ENCODE assay signal across 2 cellular contexts in the genomic region with DNA sequence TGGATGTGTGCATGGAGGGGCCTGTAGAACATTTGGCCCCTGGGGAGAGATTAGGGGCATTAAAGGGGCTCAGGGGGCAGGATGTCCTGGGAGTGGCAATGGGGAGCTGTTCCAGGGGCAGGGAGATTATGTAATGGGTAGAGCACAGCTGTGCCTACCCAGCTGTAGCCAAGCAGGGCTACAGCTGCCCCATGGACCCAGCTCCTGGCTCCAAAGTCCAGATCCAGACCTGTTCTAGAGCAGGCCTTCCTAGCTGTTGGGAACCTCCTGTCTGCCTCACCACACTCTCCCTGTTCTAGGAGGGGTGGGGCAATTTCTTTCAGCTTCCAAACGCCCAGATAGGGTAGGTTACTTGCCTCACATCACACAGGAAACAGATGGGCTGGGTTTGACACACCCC.
A peak's percentile ranks its signal among the peaks of the same experiment; 100 is the strongest.
TF ChIP-seq lines count a peak whose summit lies in the region.

No MANE protein-coding gene starts in this region.

TF ChIP-seq in WTC11, 78 proteins besides CTCF, POLR2A, EP300 and RAD21 (continued from another document):
- TF ChIP-seq, protein P1, sequence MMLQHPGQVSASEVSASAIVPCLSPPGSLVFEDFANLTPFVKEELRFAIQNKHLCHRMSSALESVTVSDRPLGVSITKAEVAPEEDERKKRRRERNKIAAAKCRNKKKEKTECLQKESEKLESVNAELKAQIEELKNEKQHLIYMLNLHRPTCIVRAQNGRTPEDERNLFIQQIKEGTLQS (CRISPR knock-in tag; conservative IDR thresholded peaks at IDR 0.05): no peak
- TF ChIP-seq, protein P2, sequence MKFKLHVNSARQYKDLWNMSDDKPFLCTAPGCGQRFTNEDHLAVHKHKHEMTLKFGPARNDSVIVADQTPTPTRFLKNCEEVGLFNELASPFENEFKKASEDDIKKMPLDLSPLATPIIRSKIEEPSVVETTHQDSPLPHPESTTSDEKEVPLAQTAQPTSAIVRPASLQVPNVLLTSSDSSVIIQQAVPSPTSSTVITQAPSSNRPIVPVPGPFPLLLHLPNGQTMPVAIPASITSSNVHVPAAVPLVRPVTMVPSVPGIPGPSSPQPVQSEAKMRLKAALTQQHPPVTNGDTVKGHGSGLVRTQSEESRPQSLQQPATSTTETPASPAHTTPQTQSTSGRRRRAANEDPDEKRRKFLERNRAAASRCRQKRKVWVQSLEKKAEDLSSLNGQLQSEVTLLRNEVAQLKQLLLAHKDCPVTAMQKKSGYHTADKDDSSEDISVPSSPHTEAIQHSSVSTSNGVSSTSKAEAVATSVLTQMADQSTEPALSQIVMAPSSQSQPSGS (CRISPR knock-in tag; IDR thresholded peaks at IDR 0.05; ENCODE audit: borderline replicate concordance, low read depth): no peak
- TF ChIP-seq, protein P3, sequence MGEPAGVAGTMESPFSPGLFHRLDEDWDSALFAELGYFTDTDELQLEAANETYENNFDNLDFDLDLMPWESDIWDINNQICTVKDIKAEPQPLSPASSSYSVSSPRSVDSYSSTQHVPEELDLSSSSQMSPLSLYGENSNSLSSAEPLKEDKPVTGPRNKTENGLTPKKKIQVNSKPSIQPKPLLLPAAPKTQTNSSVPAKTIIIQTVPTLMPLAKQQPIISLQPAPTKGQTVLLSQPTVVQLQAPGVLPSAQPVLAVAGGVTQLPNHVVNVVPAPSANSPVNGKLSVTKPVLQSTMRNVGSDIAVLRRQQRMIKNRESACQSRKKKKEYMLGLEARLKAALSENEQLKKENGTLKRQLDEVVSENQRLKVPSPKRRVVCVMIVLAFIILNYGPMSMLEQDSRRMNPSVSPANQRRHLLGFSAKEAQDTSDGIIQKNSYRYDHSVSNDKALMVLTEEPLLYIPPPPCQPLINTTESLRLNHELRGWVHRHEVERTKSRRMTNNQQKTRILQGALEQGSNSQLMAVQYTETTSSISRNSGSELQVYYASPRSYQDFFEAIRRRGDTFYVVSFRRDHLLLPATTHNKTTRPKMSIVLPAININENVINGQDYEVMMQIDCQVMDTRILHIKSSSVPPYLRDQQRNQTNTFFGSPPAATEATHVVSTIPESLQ (CRISPR knock-in tag; IDR thresholded peaks at IDR 0.05): no peak
- no peak for TF ChIP-seq CREB1 (CRISPR knock-in tag; IDR thresholded peaks at IDR 0.05)
- TF ChIP-seq, protein P4, sequence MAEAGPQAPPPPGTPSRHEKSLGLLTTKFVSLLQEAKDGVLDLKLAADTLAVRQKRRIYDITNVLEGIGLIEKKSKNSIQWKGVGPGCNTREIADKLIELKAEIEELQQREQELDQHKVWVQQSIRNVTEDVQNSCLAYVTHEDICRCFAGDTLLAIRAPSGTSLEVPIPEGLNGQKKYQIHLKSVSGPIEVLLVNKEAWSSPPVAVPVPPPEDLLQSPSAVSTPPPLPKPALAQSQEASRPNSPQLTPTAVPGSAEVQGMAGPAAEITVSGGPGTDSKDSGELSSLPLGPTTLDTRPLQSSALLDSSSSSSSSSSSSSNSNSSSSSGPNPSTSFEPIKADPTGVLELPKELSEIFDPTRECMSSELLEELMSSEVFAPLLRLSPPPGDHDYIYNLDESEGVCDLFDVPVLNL (CRISPR knock-in tag; IDR thresholded peaks at IDR 0.05; ENCODE audit: borderline replicate concordance, low read depth): no peak
- TF ChIP-seq KAT7 (CRISPR knock-in tag; IDR thresholded peaks at IDR 0.05; ENCODE audit: borderline replicate concordance): no peak
- no peak for TF ChIP-seq SP1 (CRISPR knock-in tag; conservative IDR thresholded peaks at IDR 0.05)
- TF ChIP-seq ATF1 (CRISPR knock-in tag; IDR thresholded peaks at IDR 0.05): no peak
- no peak for TF ChIP-seq ZNF416 (CRISPR knock-in tag; IDR thresholded peaks at IDR 0.05)
- no peak for TF ChIP-seq MYBL2 (CRISPR knock-in tag; IDR thresholded peaks at IDR 0.05)
- no peak for TF ChIP-seq NFYB (CRISPR knock-in tag; conservative IDR thresholded peaks at IDR 0.05; ENCODE audit: low read depth)
- no peak for TF ChIP-seq ETV6 (CRISPR knock-in tag; IDR thresholded peaks at IDR 0.05)
- TF ChIP-seq, protein P5, sequence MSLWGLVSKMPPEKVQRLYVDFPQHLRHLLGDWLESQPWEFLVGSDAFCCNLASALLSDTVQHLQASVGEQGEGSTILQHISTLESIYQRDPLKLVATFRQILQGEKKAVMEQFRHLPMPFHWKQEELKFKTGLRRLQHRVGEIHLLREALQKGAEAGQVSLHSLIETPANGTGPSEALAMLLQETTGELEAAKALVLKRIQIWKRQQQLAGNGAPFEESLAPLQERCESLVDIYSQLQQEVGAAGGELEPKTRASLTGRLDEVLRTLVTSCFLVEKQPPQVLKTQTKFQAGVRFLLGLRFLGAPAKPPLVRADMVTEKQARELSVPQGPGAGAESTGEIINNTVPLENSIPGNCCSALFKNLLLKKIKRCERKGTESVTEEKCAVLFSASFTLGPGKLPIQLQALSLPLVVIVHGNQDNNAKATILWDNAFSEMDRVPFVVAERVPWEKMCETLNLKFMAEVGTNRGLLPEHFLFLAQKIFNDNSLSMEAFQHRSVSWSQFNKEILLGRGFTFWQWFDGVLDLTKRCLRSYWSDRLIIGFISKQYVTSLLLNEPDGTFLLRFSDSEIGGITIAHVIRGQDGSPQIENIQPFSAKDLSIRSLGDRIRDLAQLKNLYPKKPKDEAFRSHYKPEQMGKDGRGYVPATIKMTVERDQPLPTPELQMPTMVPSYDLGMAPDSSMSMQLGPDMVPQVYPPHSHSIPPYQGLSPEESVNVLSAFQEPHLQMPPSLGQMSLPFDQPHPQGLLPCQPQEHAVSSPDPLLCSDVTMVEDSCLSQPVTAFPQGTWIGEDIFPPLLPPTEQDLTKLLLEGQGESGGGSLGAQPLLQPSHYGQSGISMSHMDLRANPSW (CRISPR knock-in tag; conservative IDR thresholded peaks at IDR 0.05; ENCODE audit: low read depth): no peak
- TF ChIP-seq, protein P6, sequence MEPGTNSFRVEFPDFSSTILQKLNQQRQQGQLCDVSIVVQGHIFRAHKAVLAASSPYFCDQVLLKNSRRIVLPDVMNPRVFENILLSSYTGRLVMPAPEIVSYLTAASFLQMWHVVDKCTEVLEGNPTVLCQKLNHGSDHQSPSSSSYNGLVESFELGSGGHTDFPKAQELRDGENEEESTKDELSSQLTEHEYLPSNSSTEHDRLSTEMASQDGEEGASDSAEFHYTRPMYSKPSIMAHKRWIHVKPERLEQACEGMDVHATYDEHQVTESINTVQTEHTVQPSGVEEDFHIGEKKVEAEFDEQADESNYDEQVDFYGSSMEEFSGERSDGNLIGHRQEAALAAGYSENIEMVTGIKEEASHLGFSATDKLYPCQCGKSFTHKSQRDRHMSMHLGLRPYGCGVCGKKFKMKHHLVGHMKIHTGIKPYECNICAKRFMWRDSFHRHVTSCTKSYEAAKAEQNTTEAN (CRISPR knock-in tag; IDR thresholded peaks at IDR 0.05): no peak
- TF ChIP-seq NFE2L1 (CRISPR knock-in tag; IDR thresholded peaks at IDR 0.05): no peak
TF ChIP-seq in WTC11: peak in this region for 0.

TF ChIP-seq in liver, 16 proteins besides CTCF, POLR2A, EP300 and RAD21 (continued from another document):
- TF ChIP-seq EGR1 (IDR thresholded peaks at IDR 0.05; ENCODE audit: low read depth in 2 of 2): no peak
- TF ChIP-seq, protein P7, sequence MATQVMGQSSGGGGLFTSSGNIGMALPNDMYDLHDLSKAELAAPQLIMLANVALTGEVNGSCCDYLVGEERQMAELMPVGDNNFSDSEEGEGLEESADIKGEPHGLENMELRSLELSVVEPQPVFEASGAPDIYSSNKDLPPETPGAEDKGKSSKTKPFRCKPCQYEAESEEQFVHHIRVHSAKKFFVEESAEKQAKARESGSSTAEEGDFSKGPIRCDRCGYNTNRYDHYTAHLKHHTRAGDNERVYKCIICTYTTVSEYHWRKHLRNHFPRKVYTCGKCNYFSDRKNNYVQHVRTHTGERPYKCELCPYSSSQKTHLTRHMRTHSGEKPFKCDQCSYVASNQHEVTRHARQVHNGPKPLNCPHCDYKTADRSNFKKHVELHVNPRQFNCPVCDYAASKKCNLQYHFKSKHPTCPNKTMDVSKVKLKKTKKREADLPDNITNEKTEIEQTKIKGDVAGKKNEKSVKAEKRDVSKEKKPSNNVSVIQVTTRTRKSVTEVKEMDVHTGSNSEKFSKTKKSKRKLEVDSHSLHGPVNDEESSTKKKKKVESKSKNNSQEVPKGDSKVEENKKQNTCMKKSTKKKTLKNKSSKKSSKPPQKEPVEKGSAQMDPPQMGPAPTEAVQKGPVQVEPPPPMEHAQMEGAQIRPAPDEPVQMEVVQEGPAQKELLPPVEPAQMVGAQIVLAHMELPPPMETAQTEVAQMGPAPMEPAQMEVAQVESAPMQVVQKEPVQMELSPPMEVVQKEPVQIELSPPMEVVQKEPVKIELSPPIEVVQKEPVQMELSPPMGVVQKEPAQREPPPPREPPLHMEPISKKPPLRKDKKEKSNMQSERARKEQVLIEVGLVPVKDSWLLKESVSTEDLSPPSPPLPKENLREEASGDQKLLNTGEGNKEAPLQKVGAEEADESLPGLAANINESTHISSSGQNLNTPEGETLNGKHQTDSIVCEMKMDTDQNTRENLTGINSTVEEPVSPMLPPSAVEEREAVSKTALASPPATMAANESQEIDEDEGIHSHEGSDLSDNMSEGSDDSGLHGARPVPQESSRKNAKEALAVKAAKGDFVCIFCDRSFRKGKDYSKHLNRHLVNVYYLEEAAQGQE (IDR thresholded peaks at IDR 0.05): no peak
- no peak for TF ChIP-seq YY1 (IDR thresholded peaks at IDR 0.05)
- TF ChIP-seq, protein P8, sequence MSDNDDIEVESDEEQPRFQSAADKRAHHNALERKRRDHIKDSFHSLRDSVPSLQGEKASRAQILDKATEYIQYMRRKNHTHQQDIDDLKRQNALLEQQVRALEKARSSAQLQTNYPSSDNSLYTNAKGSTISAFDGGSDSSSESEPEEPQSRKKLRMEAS (IDR thresholded peaks at IDR 0.05): no peak
- TF ChIP-seq JUND (IDR thresholded peaks at IDR 0.05): peak in 1 of 2 donors; percentile 27
